ENCODE assay signal across 1 cellular context in genomic region chr16:82169861-82170845, GRCh38.
TF ChIP-seq lines count a peak whose summit lies in the region.

MPHOSPH6 (minus strand) TSS chr16:82170224; CDS start chr16:82170175, 49 bp downstream.

TF ChIP-seq in HepG2, 621 proteins besides CTCF, POLR2A, EP300 and RAD21 (continued from another document and continues in another):
- TF ChIP-seq, protein P1, sequence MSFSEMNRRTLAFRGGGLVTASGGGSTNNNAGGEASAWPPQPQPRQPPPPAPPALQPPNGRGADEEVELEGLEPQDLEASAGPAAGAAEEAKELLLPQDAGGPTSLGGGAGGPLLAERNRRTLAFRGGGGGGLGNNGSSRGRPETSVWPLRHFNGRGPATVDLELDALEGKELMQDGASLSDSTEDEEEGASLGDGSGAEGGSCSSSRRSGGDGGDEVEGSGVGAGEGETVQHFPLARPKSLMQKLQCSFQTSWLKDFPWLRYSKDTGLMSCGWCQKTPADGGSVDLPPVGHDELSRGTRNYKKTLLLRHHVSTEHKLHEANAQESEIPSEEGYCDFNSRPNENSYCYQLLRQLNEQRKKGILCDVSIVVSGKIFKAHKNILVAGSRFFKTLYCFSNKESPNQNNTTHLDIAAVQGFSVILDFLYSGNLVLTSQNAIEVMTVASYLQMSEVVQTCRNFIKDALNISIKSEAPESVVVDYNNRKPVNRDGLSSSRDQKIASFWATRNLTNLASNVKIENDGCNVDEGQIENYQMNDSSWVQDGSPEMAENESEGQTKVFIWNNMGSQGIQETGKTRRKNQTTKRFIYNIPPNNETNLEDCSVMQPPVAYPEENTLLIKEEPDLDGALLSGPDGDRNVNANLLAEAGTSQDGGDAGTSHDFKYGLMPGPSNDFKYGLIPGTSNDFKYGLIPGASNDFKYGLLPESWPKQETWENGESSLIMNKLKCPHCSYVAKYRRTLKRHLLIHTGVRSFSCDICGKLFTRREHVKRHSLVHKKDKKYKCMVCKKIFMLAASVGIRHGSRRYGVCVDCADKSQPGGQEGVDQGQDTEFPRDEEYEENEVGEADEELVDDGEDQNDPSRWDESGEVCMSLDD (CRISPR knock-in tag; IDR thresholded peaks at IDR 0.05; ENCODE audit: borderline replicate concordance) = peak; percentile 76; the same call in 1 of the 2 replicates
- peak; percentile 39; the same call in 1 of the 2 replicates for TF ChIP-seq ZKSCAN8 (CRISPR knock-in tag; IDR thresholded peaks at IDR 0.05; ENCODE audit: borderline replicate concordance)
- TF ChIP-seq KLF15 (CRISPR knock-in tag; IDR thresholded peaks at IDR 0.05; ENCODE audit: borderline replicate concordance) = peak; percentile 94
- TF ChIP-seq MYNN (CRISPR knock-in tag; IDR thresholded peaks at IDR 0.05; ENCODE audit: low read depth) = no peak
- peak; percentile 92 for TF ChIP-seq ZNF605 (CRISPR knock-in tag; IDR thresholded peaks at IDR 0.05)
- TF ChIP-seq TEF (CRISPR knock-in tag; IDR thresholded peaks at IDR 0.05) = peak; percentile 38
- peak; percentile 94 for TF ChIP-seq TBX2 (CRISPR knock-in tag; IDR thresholded peaks at IDR 0.05; ENCODE audit: borderline replicate concordance)
- TF ChIP-seq U2AF1 (optimal IDR thresholded peaks at IDR 0.05; ENCODE audit: low read depth, low read length) = peak; percentile 85
- no peak for TF ChIP-seq ZNF652 (CRISPR knock-in tag; IDR thresholded peaks at IDR 0.05; ENCODE audit: borderline replicate concordance, low read depth)
- TF ChIP-seq ZNF766 (CRISPR knock-in tag; IDR thresholded peaks at IDR 0.05; ENCODE audit: borderline replicate concordance) = peak; percentile 94
- TF ChIP-seq CEBPB (IDR thresholded peaks at IDR 0.05; ENCODE audit: borderline replicate concordance, low read depth, low read length) = no peak
- TF ChIP-seq MBD4 (IDR thresholded peaks at IDR 0.05; ENCODE audit: borderline replicate concordance, low read length) = no peak
- TF ChIP-seq SP5 (CRISPR knock-in tag; IDR thresholded peaks at IDR 0.05; ENCODE audit: borderline replicate concordance, low read depth) = peak; percentile 90
- peak; percentile 46 for TF ChIP-seq FOXA3 (CRISPR knock-in tag; IDR thresholded peaks at IDR 0.05)
- TF ChIP-seq ZNF3 (CRISPR knock-in tag; IDR thresholded peaks at IDR 0.05) = 0 out of 2 replicates have a peak, but pooled peaks have one; percentile 48
- peak; percentile 89; the same call in 1 of the 2 replicates for TF ChIP-seq GLI4 (CRISPR knock-in tag; IDR thresholded peaks at IDR 0.05; ENCODE audit: borderline replicate concordance)
- no peak for TF ChIP-seq ZNF644 (CRISPR knock-in tag; IDR thresholded peaks at IDR 0.05; ENCODE audit: low read depth)
- no peak for TF ChIP-seq GTF3A (CRISPR knock-in tag; conservative IDR thresholded peaks at IDR 0.05)
- peak; percentile 82 for TF ChIP-seq MED13 (CRISPR knock-in tag; IDR thresholded peaks at IDR 0.05)
- TF ChIP-seq ZFP36L2 (CRISPR knock-in tag; IDR thresholded peaks at IDR 0.05) = no peak; the same call in 1 of the 2 replicates
- peak; percentile 47; the same call in 1 of the 2 replicates for TF ChIP-seq FOXJ3 (CRISPR knock-in tag; IDR thresholded peaks at IDR 0.05; ENCODE audit: borderline replicate concordance)
- TF ChIP-seq, protein P2, sequence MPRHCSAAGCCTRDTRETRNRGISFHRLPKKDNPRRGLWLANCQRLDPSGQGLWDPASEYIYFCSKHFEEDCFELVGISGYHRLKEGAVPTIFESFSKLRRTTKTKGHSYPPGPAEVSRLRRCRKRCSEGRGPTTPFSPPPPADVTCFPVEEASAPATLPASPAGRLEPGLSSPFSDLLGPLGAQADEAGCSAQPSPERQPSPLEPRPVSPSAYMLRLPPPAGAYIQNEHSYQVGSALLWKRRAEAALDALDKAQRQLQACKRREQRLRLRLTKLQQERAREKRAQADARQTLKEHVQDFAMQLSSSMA (CRISPR knock-in tag; IDR thresholded peaks at IDR 0.05) = peak; percentile 63; the same call in 1 of the 2 replicates
- peak; percentile 57; the same call in 1 of the 2 replicates for TF ChIP-seq ZBTB20 (CRISPR knock-in tag; IDR thresholded peaks at IDR 0.05; ENCODE audit: borderline replicate concordance, low read depth)
- no peak for TF ChIP-seq ZBTB34 (CRISPR knock-in tag; IDR thresholded peaks at IDR 0.05)
- no peak; the same call in 1 of the 2 replicates for TF ChIP-seq ZNF205 (CRISPR knock-in tag; IDR thresholded peaks at IDR 0.05)
- TF ChIP-seq ZNF790 (CRISPR knock-in tag; IDR thresholded peaks at IDR 0.05; ENCODE audit: borderline replicate concordance) = peak; percentile 91; the same call in 1 of the 2 replicates
- TF ChIP-seq, protein P3, sequence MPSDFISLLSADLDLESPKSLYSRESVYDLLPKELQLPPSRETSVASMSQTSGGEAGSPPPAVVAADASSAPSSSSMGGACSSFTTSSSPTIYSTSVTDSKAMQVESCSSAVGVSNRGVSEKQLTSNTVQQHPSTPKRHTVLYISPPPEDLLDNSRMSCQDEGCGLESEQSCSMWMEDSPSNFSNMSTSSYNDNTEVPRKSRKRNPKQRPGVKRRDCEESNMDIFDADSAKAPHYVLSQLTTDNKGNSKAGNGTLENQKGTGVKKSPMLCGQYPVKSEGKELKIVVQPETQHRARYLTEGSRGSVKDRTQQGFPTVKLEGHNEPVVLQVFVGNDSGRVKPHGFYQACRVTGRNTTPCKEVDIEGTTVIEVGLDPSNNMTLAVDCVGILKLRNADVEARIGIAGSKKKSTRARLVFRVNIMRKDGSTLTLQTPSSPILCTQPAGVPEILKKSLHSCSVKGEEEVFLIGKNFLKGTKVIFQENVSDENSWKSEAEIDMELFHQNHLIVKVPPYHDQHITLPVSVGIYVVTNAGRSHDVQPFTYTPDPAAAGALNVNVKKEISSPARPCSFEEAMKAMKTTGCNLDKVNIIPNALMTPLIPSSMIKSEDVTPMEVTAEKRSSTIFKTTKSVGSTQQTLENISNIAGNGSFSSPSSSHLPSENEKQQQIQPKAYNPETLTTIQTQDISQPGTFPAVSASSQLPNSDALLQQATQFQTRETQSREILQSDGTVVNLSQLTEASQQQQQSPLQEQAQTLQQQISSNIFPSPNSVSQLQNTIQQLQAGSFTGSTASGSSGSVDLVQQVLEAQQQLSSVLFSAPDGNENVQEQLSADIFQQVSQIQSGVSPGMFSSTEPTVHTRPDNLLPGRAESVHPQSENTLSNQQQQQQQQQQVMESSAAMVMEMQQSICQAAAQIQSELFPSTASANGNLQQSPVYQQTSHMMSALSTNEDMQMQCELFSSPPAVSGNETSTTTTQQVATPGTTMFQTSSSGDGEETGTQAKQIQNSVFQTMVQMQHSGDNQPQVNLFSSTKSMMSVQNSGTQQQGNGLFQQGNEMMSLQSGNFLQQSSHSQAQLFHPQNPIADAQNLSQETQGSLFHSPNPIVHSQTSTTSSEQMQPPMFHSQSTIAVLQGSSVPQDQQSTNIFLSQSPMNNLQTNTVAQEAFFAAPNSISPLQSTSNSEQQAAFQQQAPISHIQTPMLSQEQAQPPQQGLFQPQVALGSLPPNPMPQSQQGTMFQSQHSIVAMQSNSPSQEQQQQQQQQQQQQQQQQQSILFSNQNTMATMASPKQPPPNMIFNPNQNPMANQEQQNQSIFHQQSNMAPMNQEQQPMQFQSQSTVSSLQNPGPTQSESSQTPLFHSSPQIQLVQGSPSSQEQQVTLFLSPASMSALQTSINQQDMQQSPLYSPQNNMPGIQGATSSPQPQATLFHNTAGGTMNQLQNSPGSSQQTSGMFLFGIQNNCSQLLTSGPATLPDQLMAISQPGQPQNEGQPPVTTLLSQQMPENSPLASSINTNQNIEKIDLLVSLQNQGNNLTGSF (CRISPR knock-in tag; IDR thresholded peaks at IDR 0.05) = peak; percentile 83
- no peak; the same call in 1 of the 2 replicates for TF ChIP-seq CBX2 (IDR thresholded peaks at IDR 0.05; ENCODE audit: low read depth, low read length)
- TF ChIP-seq CBX2 (CRISPR knock-in tag; IDR thresholded peaks at IDR 0.05; ENCODE audit: low read depth) = peak; percentile 98
- peak; percentile 39; the same call in 1 of the 2 replicates for TF ChIP-seq BHLHE40 (IDR thresholded peaks at IDR 0.05; ENCODE audit: low read length)
- TF ChIP-seq BATF2 (CRISPR knock-in tag; IDR thresholded peaks at IDR 0.05) = peak; percentile 93
- TF ChIP-seq ATF3 (CRISPR knock-in tag; IDR thresholded peaks at IDR 0.05) = no peak; the same call in 1 of the 2 replicates
- TF ChIP-seq YEATS2 (CRISPR knock-in tag; IDR thresholded peaks at IDR 0.05; ENCODE audit: borderline replicate concordance) = 0 out of 2 replicates have a peak, but pooled peaks have one; percentile 48
- TF ChIP-seq SNRNP70 (IDR thresholded peaks at IDR 0.05; ENCODE audit: low read depth, low read length) = no peak
- TF ChIP-seq ZFAT (CRISPR knock-in tag; conservative IDR thresholded peaks at IDR 0.05) = no peak
- peak; percentile 89 for TF ChIP-seq SNAPC5 (CRISPR knock-in tag; IDR thresholded peaks at IDR 0.05; ENCODE audit: borderline replicate concordance)
- peak; percentile 93 for TF ChIP-seq PHF21A (CRISPR knock-in tag; IDR thresholded peaks at IDR 0.05)
- TF ChIP-seq BCL6 (CRISPR knock-in tag; IDR thresholded peaks at IDR 0.05) = peak; percentile 95
- no peak for TF ChIP-seq ZNF180 (CRISPR knock-in tag; IDR thresholded peaks at IDR 0.05; ENCODE audit: borderline replicate concordance, low read depth)
- peak; percentile 69 for TF ChIP-seq ZNF263 (CRISPR knock-in tag; IDR thresholded peaks at IDR 0.05)
- TF ChIP-seq TP53 (CRISPR knock-in tag; conservative IDR thresholded peaks at IDR 0.05) = peak; percentile 39; the same call in 1 of the 2 replicates
- TF ChIP-seq, protein P4, sequence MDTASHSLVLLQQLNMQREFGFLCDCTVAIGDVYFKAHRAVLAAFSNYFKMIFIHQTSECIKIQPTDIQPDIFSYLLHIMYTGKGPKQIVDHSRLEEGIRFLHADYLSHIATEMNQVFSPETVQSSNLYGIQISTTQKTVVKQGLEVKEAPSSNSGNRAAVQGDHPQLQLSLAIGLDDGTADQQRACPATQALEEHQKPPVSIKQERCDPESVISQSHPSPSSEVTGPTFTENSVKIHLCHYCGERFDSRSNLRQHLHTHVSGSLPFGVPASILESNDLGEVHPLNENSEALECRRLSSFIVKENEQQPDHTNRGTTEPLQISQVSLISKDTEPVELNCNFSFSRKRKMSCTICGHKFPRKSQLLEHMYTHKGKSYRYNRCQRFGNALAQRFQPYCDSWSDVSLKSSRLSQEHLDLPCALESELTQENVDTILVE (CRISPR knock-in tag; IDR thresholded peaks at IDR 0.05) = peak; percentile 20; the same call in 1 of the 2 replicates
- TF ChIP-seq ZSCAN21 (CRISPR knock-in tag; IDR thresholded peaks at IDR 0.05; ENCODE audit: borderline replicate concordance) = peak; percentile 72
- TF ChIP-seq KDM5B (CRISPR knock-in tag; IDR thresholded peaks at IDR 0.05; ENCODE audit: borderline replicate concordance) = peak; percentile 99
- 0 out of 2 replicates have a peak, but pooled peaks have one; percentile 42 for TF ChIP-seq HMGXB3 (CRISPR knock-in tag; IDR thresholded peaks at IDR 0.05; ENCODE audit: borderline replicate concordance)
- no peak for TF ChIP-seq IKZF1 (IDR thresholded peaks at IDR 0.05)
- peak; percentile 87 for TF ChIP-seq PHF20 (CRISPR knock-in tag; IDR thresholded peaks at IDR 0.05)
